Comparison of ENCODE assay signal across 28 cellular contexts in genomic region chr7:8165150-8165549, GRCh38.
"Had no signal": no experiment of that assay in that cellular context is flagged by ENCODE, and none has a peak within 500 bp of the region (broad histone marks: within the 10 kb centered on the region; RNA-seq: fewer than 3 reads in every experiment).

No MANE protein-coding gene starts in this region.

- ATAC-seq: natural killer cell; psoas muscle; right cardiac atrium; right lobe of liver; stimulated activated effector memory CD8-positive, alpha-beta T cell treated with anti-CD3 and anti-CD28 coated beads, Interleukin-12 subunit alpha, Interleukin-12 subunit beta, amount 100 ng/mL, for 72 hours; stimulated activated naive B cell treated with anti-CD40 and anti-IgM and Interleukin-4, amounts not matched to agents 10 μg/mL and 1 μg/mL and 100 μg/mL, for 72 hours had no signal

- H3K27ac ChIP-seq: neural progenitor cell, ovary, parathyroid adenoma, psoas muscle, right lobe of liver, sigmoid colon, skin epidermis, spleen, stomach, thoracic aorta, thyroid gland, tibial nerve, upper lobe of left lung, vagina had no signal

- H3K36me3 ChIP-seq: neural progenitor cell, ovary, right lobe of liver, sigmoid colon, spleen, stomach, thoracic aorta, thyroid gland, tibial nerve, upper lobe of left lung, vagina had no signal

- H3K4me3 ChIP-seq: neural progenitor cell, ovary, psoas muscle, right lobe of liver, sigmoid colon, skin epidermis, smooth muscle cell, spleen, stomach, thoracic aorta, thyroid gland, tibial nerve, upper lobe of left lung, vagina had no signal

- H3K27me3 ChIP-seq: neural progenitor cell, ovary, right lobe of liver, sigmoid colon, spleen, stomach, thyroid gland, tibial nerve, upper lobe of left lung, vagina had no signal

- DNase-seq: natural killer cell; occipital lobe; ovary; posterior cingulate gyrus; psoas muscle; right cardiac atrium; right lobe of liver; sigmoid colon; spleen; stimulated activated CD4-positive, alpha-beta T cell treated with anti-CD3 and anti-CD28 coated beads, Interleukin-12 subunit alpha, Interleukin-12 subunit beta, amount 100 ng/mL, for 4 hours; stimulated activated CD4-positive, alpha-beta T cell treated with anti-CD3 and anti-CD28 coated beads, Interleukin-2, amount 100 ng/mL, for 24 hours; stimulated activated CD4-positive, alpha-beta T cell treated with anti-CD3 and anti-CD28 coated beads, Interleukin-2, amount 100 ng/mL, for 48 hours; stimulated activated CD4-positive, alpha-beta T cell treated with anti-CD3 and anti-CD28 coated beads, Interleukin-4, amount 100 ng/mL, for 24 hours; stimulated activated naive B cell treated with anti-CD40 and anti-IgM and Interleukin-4, amounts not matched to agents 10 μg/mL and 1 μg/mL and 100 μg/mL, for 72 hours; stimulated activated naive CD4-positive, alpha-beta T cell treated with Interleukin-2 at 50 U/mL for 16 hours; stomach; thyroid gland; trophoblast cell; upper lobe of left lung had no signal

- H2AFZ ChIP-seq: neural progenitor cell, parathyroid adenoma had no signal

- H3K4me1 ChIP-seq: parathyroid adenoma, psoas muscle, sigmoid colon, spleen, thyroid gland, upper lobe of left lung, vagina had no signal

- FAIRE-seq: urothelium cell line had no signal

- H3K9me3 ChIP-seq: ovary, psoas muscle, right lobe of liver, sigmoid colon, spleen, stomach, thoracic aorta, thyroid gland, tibial nerve, upper lobe of left lung, vagina had no signal

- H3K79me2 ChIP-seq: parathyroid adenoma had no signal

- H3K4me2 ChIP-seq: neural progenitor cell, smooth muscle cell had no signal

- H3K9ac ChIP-seq: neural progenitor cell, parathyroid adenoma had no signal
